Comparison of ENCODE assay signal across 10 cellular contexts in the genomic region with DNA sequence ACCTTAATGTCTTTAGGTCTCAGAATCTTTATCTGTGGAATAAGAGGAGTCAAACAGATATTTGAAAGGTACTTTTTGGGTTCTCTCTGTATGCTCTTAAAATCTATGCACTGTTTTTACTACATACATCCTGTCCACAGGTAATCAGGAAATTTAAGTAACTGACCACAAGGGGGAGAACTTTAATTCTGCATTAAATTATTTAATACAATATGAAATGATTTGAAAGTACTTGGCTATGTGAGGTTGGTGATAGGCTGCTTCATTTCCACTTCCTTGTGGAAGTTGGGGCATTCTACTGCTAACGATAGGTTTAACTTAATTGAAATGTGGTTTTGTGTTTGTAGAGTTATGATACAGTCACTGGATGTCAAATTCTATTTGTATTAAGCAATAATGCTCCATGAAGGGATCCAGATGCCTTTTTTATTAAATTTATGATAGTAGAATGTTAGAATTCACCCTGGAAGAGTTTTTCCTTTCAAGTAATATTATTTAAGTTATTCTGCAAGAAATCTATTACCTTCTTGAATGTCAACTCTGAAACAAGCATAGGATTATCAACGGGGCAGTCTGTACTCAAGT. TPM values are rescaled to one million over a fixed set of nuclear protein-coding genes. Genes with fewer than 3 reads are reported as not detected.
DNase-seq lines count a peak whose midpoint lies in the region; ATAC-seq and TF ChIP-seq lines count a peak whose summit lies in the region.
"Had no signal": no experiment of that assay in that cellular context is flagged by ENCODE, and none has a peak within 500 bp of the region (broad histone marks: within the 10 kb centered on the region; RNA-seq: fewer than 3 reads in every experiment).

No MANE protein-coding gene starts in this region.

- H2AFZ ChIP-seq in PC-3 (ENCODE audit: low read length) = no peak overlapping the region

- H3K36me3 Mint-ChIP-seq in CD14-positive monocyte = no peaks in the 10 kb centered on the region

- no peak overlapping the region for H3K4me2 ChIP-seq in PC-3 (ENCODE audit: low read length)

- H3K27me3 Mint-ChIP-seq in CD14-positive monocyte (ENCODE audit: low read depth in 3 of 3) = no peaks in the 10 kb centered on the region
- H3K27me3 Mint-ChIP-seq: stimulated activated naive CD8-positive, alpha-beta T cell treated with anti-CD3 and anti-CD28 coated beads, Interleukin-15, Interleukin-2, amounts not matched to agents 100 ng/mL and 50 ng/mL, for 24 hours had no signal

- CTCF ChIA-PET in PC-3 (lab: Charles Lee) = interaction anchor here (0.5 kb wide), 1 partner anchor 390 kb away, joined by 4 read pairs; no protein-coding TSS in a partner anchor

- H3K9ac ChIP-seq in PC-3 (ENCODE audit: low read length) = no peak overlapping the region

- H3K4me3 Mint-ChIP-seq in CD14-positive monocyte = no peak overlapping the region
- H3K4me3 Mint-ChIP-seq: stimulated activated naive CD8-positive, alpha-beta T cell treated with anti-CD3 and anti-CD28 coated beads, Interleukin-15, Interleukin-2, amounts not matched to agents 100 ng/mL and 50 ng/mL, for 24 hours had no signal

- peak; percentile 70 for TF ChIP-seq CTCF in CD14-positive monocyte (IDR thresholded peaks at IDR 0.05)
- no peak for TF ChIP-seq CTCF in GM20000 (IDR thresholded peaks at IDR 0.05; ENCODE audit: extremely low read depth, missing control alignments)
- peak; percentile 67 for TF ChIP-seq CTCF in PC-3 (conservative IDR thresholded peaks at IDR 0.05; ENCODE audit: low read depth, low read length)
- TF ChIP-seq CTCF in foreskin keratinocyte (conservative IDR thresholded peaks at IDR 0.05) = peak; percentile 63

- BruUV-seq in PC-3 (replicated peaks; lab: Mats Ljungman, UMichigan) = no TSS peak

- no peak overlapping the region for H3K27ac ChIP-seq in PC-3 (ENCODE audit: low read length)
- no peak overlapping the region for H3K27ac ChIP-seq in foreskin keratinocyte
- H3K27ac ChIP-seq: epithelial cell of prostate had no signal

- no peaks in the 10 kb centered on the region for H3K27me3 ChIP-seq in PC-3 (ENCODE audit: low read length)
- H3K27me3 ChIP-seq in foreskin keratinocyte = no peaks in the 10 kb centered on the region

- H4K20me1 ChIP-seq in PC-3 (ENCODE audit: low read length) = no peaks in the 10 kb centered on the region

- no peak overlapping the region for H3K4me3 ChIP-seq in PC-3 (ENCODE audit: low read length)

- no peaks in the 10 kb centered on the region for H3K9me2 ChIP-seq in PC-3 (replicated peaks; ENCODE audit: low read length)

- H3K9me3 ChIP-seq in PC-3 (ENCODE audit: low read length) = no peaks in the 10 kb centered on the region

- POLR2A ChIA-PET in PC-3 (lab: Charles Lee; ENCODE audit: unreplicated experiment) = no interaction called here

- H3K4me1 ChIP-seq in PC-3 (ENCODE audit: insufficient read depth, low read length) = no peaks in the 10 kb centered on the region
- H3K4me1 ChIP-seq in foreskin keratinocyte = no peaks in the 10 kb centered on the region

- intact Hi-C loops in CD14-positive monocyte (cut with micrococcal nuclease) (no loop called here), PC-3 (cut with micrococcal nuclease) (loop anchor here (2.0 kb wide), 1 partner anchor 833 kb away; no protein-coding TSS in a partner anchor)

- H3K4me1 Mint-ChIP-seq in CD14-positive monocyte = no peaks in the 10 kb centered on the region

- no peaks in the 10 kb centered on the region for H3F3A ChIP-seq in PC-3 (ENCODE audit: low read length, unreplicated experiment)

- H3K27ac Mint-ChIP-seq in CD14-positive monocyte = no peak overlapping the region
- H3K27ac Mint-ChIP-seq: stimulated activated naive CD8-positive, alpha-beta T cell treated with anti-CD3 and anti-CD28 coated beads, Interleukin-15, Interleukin-2, amounts not matched to agents 100 ng/mL and 50 ng/mL, for 24 hours had no signal

- no peaks in the 10 kb centered on the region for H3K9me3 Mint-ChIP-seq in CD14-positive monocyte
- H3K9me3 Mint-ChIP-seq: stimulated activated naive CD8-positive, alpha-beta T cell treated with anti-CD3 and anti-CD28 coated beads, Interleukin-15, Interleukin-2, amounts not matched to agents 100 ng/mL and 50 ng/mL, for 24 hours had no signal

- H3K36me3 ChIP-seq in PC-3 (ENCODE audit: low read depth, low read length) = no peaks in the 10 kb centered on the region

- ATAC-seq in PC-3 (peak; percentile 71), foreskin keratinocyte (peak; percentile 65), HG02571 (IDR thresholded peaks at IDR 0.05; ENCODE audit: unreplicated experiment) (no peak), HG02970 (IDR thresholded peaks at IDR 0.05; ENCODE audit: low FRiP score, unreplicated experiment) (no peak)

- H3K79me2 ChIP-seq in PC-3 (ENCODE audit: low read length) = no peaks in the 10 kb centered on the region

- DNase-seq in CD14-positive monocyte (ENCODE audit: low spot score) (no peak), GM20000 (ENCODE audit: low spot score) (peak; percentile 6), PC-3 (peak; percentile 60), foreskin keratinocyte (peak in 1 of 2 donors; percentile 13), globus pallidus (ENCODE audit: low spot score) (no peak), ecto neural progenitor cell (ENCODE audit: low spot score) (no peak)

RNA-seq across cellular contexts. Expression of a gene that starts 6.0 kb away (rescaled TPM):
- not detected for polyA plus RNA-seq in CD14-positive monocyte
- total RNA-seq in PC-3 (2014; rRNA removed) = not detected in 2 replicates
- total RNA-seq in foreskin keratinocyte = not detected in 2 replicates
- not detected in 2 replicates for polyA plus RNA-seq in foreskin keratinocyte

RNA-seq across cellular contexts. Expression of a gene that starts 30.1 kb away (rescaled TPM):
- polyA plus RNA-seq in CD14-positive monocyte = not detected
- total RNA-seq in PC-3 (2014; rRNA removed) = not detected in 2 replicates
- total RNA-seq in foreskin keratinocyte = not detected in 2 replicates
- not detected in 2 replicates for polyA plus RNA-seq in foreskin keratinocyte

Comparison
In these comparisons a context has a peak if more than half of its experiments do, and no peak if none do; other contexts are left out.
1. DNase-seq: peak in GM20000 (single experiment) and PC-3 (single experiment); none in CD14-positive monocyte (single experiment), globus pallidus (single experiment) and ecto neural progenitor cell (single experiment).
2. ATAC-seq: peak in PC-3 (single experiment) and foreskin keratinocyte (single experiment); none in HG02571 (single experiment) and HG02970 (single experiment).